In genomic region chr19:35436477-35437141, GRCh38 we compare ENCODE assay signal across 8 cellular contexts. TPM values are rescaled to one million over a fixed set of nuclear protein-coding genes. Genes with fewer than 3 reads are reported as not detected.
DNase-seq lines count a peak whose midpoint lies in the region; ATAC-seq and TF ChIP-seq lines count a peak whose summit lies in the region.

No MANE protein-coding gene starts in this region.

- H3K36me3 ChIP-seq in spleen = no peaks in the 10 kb centered on the region

- peak in 2 of 3 donors; percentile 28 to 29 for DNase-seq in stimulated activated CD4-positive, alpha-beta T cell treated with anti-CD3 and anti-CD28 coated beads, Interleukin-12 subunit alpha, Interleukin-12 subunit beta, amount 100 ng/mL, for 48 hours (ENCODE audit: low read depth in 2 of 3, low spot score in 1 of 3)
- DNase-seq in stimulated activated CD4-positive, alpha-beta T cell treated with anti-CD3 and anti-CD28 coated beads, Interleukin-4, amount 100 ng/mL, for 1 hour = no peak
- DNase-seq in UCSD-AML1 (lab: John Stamatoyannopoulos, UW; ENCODE audit: unreplicated experiment) (peak; percentile 23), fibroblast of villous mesenchyme (ENCODE audit: low read depth) (peak; percentile 55), spleen (no peak), amniotic stem cell (lab: John Stamatoyannopoulos, UW) (no peak), retina (no peak)

- no peak for TF ChIP-seq POLR2A in spleen (IDR thresholded peaks at IDR 0.05)

- H3K4me3 ChIP-seq in fibroblast of villous mesenchyme (ENCODE audit: low read depth, low read length) (no peak overlapping the region), spleen (peak overlapping the region in 1 of 8 donors; percentile 44)

- peak overlapping the region in 7 of 8 donors; percentile 62 to 89 (median 83) for H3K27ac ChIP-seq in spleen

- H3K4me1 ChIP-seq in spleen = peaks cover 18 to 97% (median 55%) of the 10 kb centered on the region in 6 donors

- peaks cover 0 to 26% (median 0%) of the 10 kb centered on the region in 7 donors for H3K27me3 ChIP-seq in spleen (replicated peaks in 1 of 7)

- ATAC-seq in GM18502 (IDR thresholded peaks at IDR 0.05; ENCODE audit: poor library complexity, unreplicated experiment) = no peak

- 1 to 10% (median 5%) methylated on average over 14 of the region's 14 CpGs for WGBS in spleen, 5 donors

- H3K9me3 ChIP-seq in spleen = peaks cover 0 to 6% (median 5%) of the 10 kb centered on the region in 8 donors

- TF ChIP-seq CTCF in fibroblast of villous mesenchyme (IDR thresholded peaks at IDR 0.05; ENCODE audit: insufficient read depth, low read depth, low read length) = no peak
- TF ChIP-seq CTCF in spleen (IDR thresholded peaks at IDR 0.05 in 8 of 11, conservative IDR thresholded peaks at IDR 0.05 in 3 of 11) = no peak

- intact Hi-C loops in spleen (cut with DNase I; ENCODE audit: low total_unique reads) = no loop called here

RNA-seq across cellular contexts. Expression of gene FFAR2, which starts 11.4 kb away (rescaled TPM):
- total RNA-seq in fibroblast of villous mesenchyme = not detected in 2 replicates
- total RNA-seq in spleen = 10 to 100 TPM in 5 of 7 donors, 1 to 10 TPM in 2; 3.0 to 53.5 (median 12.6) TPM
- 1 to 10 TPM in 2 of 3 donors, under 1 TPM in 1; 0.89 to 9.0 (median 5.7) TPM for polyA plus RNA-seq in spleen

RNA-seq across cellular contexts. Expression of gene KRTDAP, which starts 53.7 kb away (rescaled TPM):
- not detected in 2 replicates for total RNA-seq in fibroblast of villous mesenchyme
- 1 to 10 TPM in 1 of 7 donors, not detected in 6; 3.1 TPM for total RNA-seq in spleen
- not detected for polyA plus RNA-seq in spleen

Comparison
In these comparisons a context has a peak if more than half of its experiments do, and no peak if none do; other contexts are left out.
1. DNase-seq: peak in stimulated activated CD4-positive, alpha-beta T cell treated with anti-CD3 and anti-CD28 coated beads, Interleukin-12 subunit alpha, Interleukin-12 subunit beta, amount 100 ng/mL, for 48 hours (2 of 3), UCSD-AML1 (single experiment) and fibroblast of villous mesenchyme (single experiment); none in stimulated activated CD4-positive, alpha-beta T cell treated with anti-CD3 and anti-CD28 coated beads, Interleukin-4, amount 100 ng/mL, for 1 hour (single experiment), spleen (single experiment), amniotic stem cell (single experiment) and retina (single experiment).